In the genomic region with DNA sequence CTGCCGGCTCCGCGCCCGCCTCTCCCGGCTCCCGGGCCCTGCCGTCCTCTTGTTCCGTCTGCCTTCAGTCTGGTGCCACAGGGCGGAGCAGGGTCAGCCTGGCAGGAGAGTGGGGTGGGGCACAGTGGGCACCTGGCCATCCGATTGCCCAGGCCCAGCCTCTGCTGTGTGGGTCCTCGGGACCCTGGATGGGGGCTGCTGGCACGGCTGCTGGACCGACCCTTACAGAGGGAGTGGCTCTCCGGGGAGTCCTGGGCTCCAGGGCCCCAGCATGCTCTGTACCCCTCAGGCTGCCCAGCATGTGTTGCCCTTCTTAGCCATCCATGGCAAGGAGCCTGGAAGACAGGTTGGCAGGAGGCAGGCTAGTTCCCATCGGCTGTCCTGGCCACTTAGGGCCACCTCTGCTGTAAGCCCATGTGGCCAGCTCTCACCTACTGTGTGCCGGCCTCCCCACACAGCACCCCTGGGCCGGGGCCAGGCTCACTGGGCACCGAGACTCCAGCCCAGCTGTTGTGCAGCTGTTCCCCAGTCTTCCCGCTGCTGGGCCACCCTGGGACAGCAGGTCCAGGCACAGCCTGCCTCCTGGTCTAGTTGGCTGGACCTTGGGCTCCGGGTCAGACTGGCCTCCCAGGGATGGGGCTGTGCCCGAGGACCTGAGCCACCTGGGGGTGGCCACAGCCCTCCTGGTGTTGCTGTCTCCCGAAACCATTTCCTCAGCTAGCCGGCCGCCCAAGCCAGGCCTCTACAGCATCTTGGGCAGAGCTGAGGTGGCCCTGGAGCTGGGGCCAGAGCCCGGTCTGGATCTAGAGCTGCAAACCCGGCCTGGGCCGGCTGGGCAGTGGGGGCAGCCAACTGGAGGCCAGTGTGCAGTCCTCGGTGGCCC, we compare ENCODE assay signal across 11 cellular contexts. TPM values are rescaled to one million over a fixed set of nuclear protein-coding genes. Genes with fewer than 3 reads are reported as not detected.
DNase-seq lines count a peak whose midpoint lies in the region; ATAC-seq and TF ChIP-seq lines count a peak whose summit lies in the region.
"Had no signal": no experiment of that assay in that cellular context is flagged by ENCODE, and none has a peak within 500 bp of the region (broad histone marks: within the 10 kb centered on the region; RNA-seq: fewer than 3 reads in every experiment).

No MANE protein-coding gene starts in this region.

- CTCF ChIA-PET in IMR-90 (lab: Yijun Ruan, JAX): no interaction called here

- H4K20me1 ChIP-seq in IMR-90 (ENCODE audit: insufficient read depth, low read length): peaks cover 11% of the 10 kb centered on the region

- no peaks in the 10 kb centered on the region for H3K9me3 ChIP-seq in IMR-90 (ENCODE audit: control insufficient read depth, insufficient read depth, low read length)
- H3K9me3 ChIP-seq in lower lobe of right lung: no peaks in the 10 kb centered on the region

- H3K27ac Mint-ChIP-seq in dendritic cell treated with granulocyte-macrophage colony-stimulating factor and Interleukin-4, amounts not matched to agents 40 ng/mL and 50 ng/mL, for 4 days: peak overlapping the region; percentile 35
- H3K27ac Mint-ChIP-seq in effector memory CD8-positive, alpha-beta T cell: no peak overlapping the region
- H3K27ac Mint-ChIP-seq: activated naive CD4-positive, alpha-beta T cell treated with anti-CD3 and anti-CD28 coated beads, Interleukin-2, amount 50 U/mL, for 72 hours had no signal

- H3K4me3 ChIP-seq in IMR-90 (ENCODE audit: insufficient read depth, low read depth, low read length): no peak overlapping the region
- peak overlapping the region; percentile 36 for H3K4me3 ChIP-seq in lower lobe of right lung

- no peak for TF ChIP-seq POLR2A in IMR-90 (IDR thresholded peaks at IDR 0.05; ENCODE audit: low read depth, low read length)

- peak overlapping the region; percentile 45; the same call in 1 of the 2 replicates for H3K9ac ChIP-seq in IMR-90 (ENCODE audit: low read depth, low read length)

- peaks cover 34% of the 10 kb centered on the region for H3K9me1 ChIP-seq in IMR-90 (ENCODE audit: insufficient read depth, low read length)

- peaks cover 42% of the 10 kb centered on the region for H3K4me1 Mint-ChIP-seq in dendritic cell treated with granulocyte-macrophage colony-stimulating factor and Interleukin-4, amounts not matched to agents 40 ng/mL and 50 ng/mL, for 4 days (ENCODE audit: low read depth)
- no peaks in the 10 kb centered on the region for H3K4me1 Mint-ChIP-seq in effector memory CD8-positive, alpha-beta T cell (ENCODE audit: low read depth in 2 of 2)

- H3K4ac ChIP-seq in IMR-90 (ENCODE audit: low read depth, low read length): peak overlapping the region; percentile 98

- H2BK120ac ChIP-seq in IMR-90 (ENCODE audit: low read depth, low read length): peak overlapping the region; percentile 90

- WGBS in IMR-90 (ENCODE audit: extremely low coverage in 2 of 2, insufficient read length in 1 of 2), 2 experiments: 62% methylated on average over 8 of the region's 28 CpGs; no CpG with 5 or more reads in 1 of the 2 experiments

- H4K91ac ChIP-seq in IMR-90 (ENCODE audit: insufficient read depth, low read depth, low read length): peak overlapping the region; percentile 98

- H3K4me2 ChIP-seq in IMR-90 (ENCODE audit: low read depth, low read length): peak overlapping the region; percentile 40

- peak overlapping the region; percentile 89 for H3K23ac ChIP-seq in IMR-90 (ENCODE audit: low read depth, low read length)

- peak overlapping the region; percentile 87 for H2AK9ac ChIP-seq in IMR-90 (replicated peaks; ENCODE audit: low read depth, low read length, poor library complexity)

- no TSS peak for BruUV-seq in IMR-90 (replicated peaks; lab: Mats Ljungman, UMichigan)

- peak overlapping the region; percentile 40 to 96 for H4K8ac ChIP-seq in IMR-90 (ENCODE audit: low read depth in 2 of 2, low read length in 2 of 2)

- H2BK15ac ChIP-seq in IMR-90 (ENCODE audit: low read depth, low read length): peak overlapping the region; percentile 89; the same call in 1 of the 3 replicates

- peaks cover 54% of the 10 kb centered on the region for H3K4me1 ChIP-seq in IMR-90 (ENCODE audit: control insufficient read depth, insufficient read depth, low read length)
- H3K4me1 ChIP-seq in lower lobe of right lung: peaks cover 68% of the 10 kb centered on the region

- H3K18ac ChIP-seq in IMR-90 (ENCODE audit: low read depth, low read length): peak overlapping the region; percentile 22; the same call in 1 of the 2 replicates

- intact Hi-C loops in IMR-90 (cut with micrococcal nuclease) (no loop called here), lower lobe of right lung (cut with DNase I) (no loop called here)
- intact Hi-C loops in dendritic cell treated with granulocyte-macrophage colony-stimulating factor and Interleukin-4, amounts not matched to agents 40 ng/mL and 50 ng/mL, for 4 days (cut with micrococcal nuclease): no loop called here

- peaks cover 34 to 86% of the 10 kb centered on the region in 2 experiments for H3K79me1 ChIP-seq in IMR-90 (ENCODE audit: low read depth in 1 of 2, low read length in 2 of 2)

- peak overlapping the region; percentile 77 for H2AFZ ChIP-seq in IMR-90 (replicated peaks; ENCODE audit: low read length, poor library complexity)

- peak overlapping the region; percentile 67 for H3K27ac ChIP-seq in IMR-90 (ENCODE audit: insufficient read depth, low read length)
- peak overlapping the region; percentile 85 for H3K27ac ChIP-seq in lower lobe of right lung
- H3K27ac ChIP-seq in temporal lobe (ENCODE audit: low read depth, low read length): peak overlapping the region; percentile 84
- H3K27ac ChIP-seq: HL-60 had no signal

- dilution Hi-C loops in IMR-90 (cut with HindIII; ENCODE audit: low sequenced_read_pairs, unreplicated experiment): no loop called here

- peak overlapping the region; percentile 55 for H3K4me3 Mint-ChIP-seq in dendritic cell treated with granulocyte-macrophage colony-stimulating factor and Interleukin-4, amounts not matched to agents 40 ng/mL and 50 ng/mL, for 4 days
- H3K4me3 Mint-ChIP-seq in effector memory CD8-positive, alpha-beta T cell: no peak overlapping the region

- peak overlapping the region; percentile 20 for H3K56ac ChIP-seq in IMR-90 (ENCODE audit: extremely low read depth, insufficient read depth, low read length)

- H3K27me3 ChIP-seq in IMR-90 (ENCODE audit: control insufficient read depth, insufficient read depth, low read length) (no peaks in the 10 kb centered on the region), lower lobe of right lung (ENCODE audit: low read depth) (no peaks in the 10 kb centered on the region)

- no peak for ATAC-seq in IMR-90 (ENCODE audit: low read depth)
- peak; percentile 3 to 9 for ATAC-seq in lower lobe of right lung
- ATAC-seq in effector memory CD8-positive, alpha-beta T cell (replicated peaks): no peak
- no peak for ATAC-seq in GM21576 (IDR thresholded peaks at IDR 0.05; ENCODE audit: unreplicated experiment)
- no peak for ATAC-seq in GM18867 (IDR thresholded peaks at IDR 0.05; ENCODE audit: unreplicated experiment)
- ATAC-seq: activated naive CD4-positive, alpha-beta T cell treated with anti-CD3 and anti-CD28 coated beads, Interleukin-2, amount 50 U/mL, for 72 hours had no signal

- DNase-seq in IMR-90 (no peak), lower lobe of right lung (no peak), HuH-7.5 (ENCODE audit: low spot score) (no peak)
- DNase-seq in effector memory CD8-positive, alpha-beta T cell: no peak
- DNase-seq: GDM1 had no signal

- H3K9me3 Mint-ChIP-seq in dendritic cell treated with granulocyte-macrophage colony-stimulating factor and Interleukin-4, amounts not matched to agents 40 ng/mL and 50 ng/mL, for 4 days: no peaks in the 10 kb centered on the region
- H3K9me3 Mint-ChIP-seq in effector memory CD8-positive, alpha-beta T cell: no peaks in the 10 kb centered on the region
- H3K9me3 Mint-ChIP-seq: activated naive CD4-positive, alpha-beta T cell treated with anti-CD3 and anti-CD28 coated beads, Interleukin-2, amount 50 U/mL, for 72 hours had no signal

- peaks cover 7% of the 10 kb centered on the region for H3K36me3 Mint-ChIP-seq in dendritic cell treated with granulocyte-macrophage colony-stimulating factor and Interleukin-4, amounts not matched to agents 40 ng/mL and 50 ng/mL, for 4 days (ENCODE audit: low read depth)
- peaks cover 7% of the 10 kb centered on the region for H3K36me3 Mint-ChIP-seq in effector memory CD8-positive, alpha-beta T cell (ENCODE audit: insufficient read depth)
- H3K36me3 Mint-ChIP-seq: activated naive CD4-positive, alpha-beta T cell treated with anti-CD3 and anti-CD28 coated beads, Interleukin-2, amount 50 U/mL, for 72 hours had no signal

- peak overlapping the region; percentile 66 for H2BK5ac ChIP-seq in IMR-90 (ENCODE audit: low read depth, low read length, poor library complexity, severe bottlenecking)

- TF ChIP-seq CTCF in IMR-90 (conservative IDR thresholded peaks at IDR 0.05; ENCODE audit: low read depth, low read length) (no peak), lower lobe of right lung (IDR thresholded peaks at IDR 0.05) (no peak)

- H3K27me3 Mint-ChIP-seq in dendritic cell treated with granulocyte-macrophage colony-stimulating factor and Interleukin-4, amounts not matched to agents 40 ng/mL and 50 ng/mL, for 4 days: peaks cover 8% of the 10 kb centered on the region
- H3K27me3 Mint-ChIP-seq in effector memory CD8-positive, alpha-beta T cell: peaks cover 10 to 45% of the 10 kb centered on the region in 2 donors

- H2BK20ac ChIP-seq in IMR-90 (ENCODE audit: low read depth, low read length): peak overlapping the region; percentile 71

- H3K36me3 ChIP-seq in IMR-90 (ENCODE audit: control insufficient read depth, insufficient read depth, low read length): no peaks in the 10 kb centered on the region
- H3K36me3 ChIP-seq in lower lobe of right lung: no peaks in the 10 kb centered on the region

- in situ Hi-C loops in IMR-90 (cut with MboI; ENCODE audit: low sequenced_read_pairs): no loop called here

- H4K5ac ChIP-seq in IMR-90 (ENCODE audit: low read depth, low read length): peak overlapping the region; percentile 69

- POLR2A ChIA-PET in IMR-90 (lab: Charles Lee; ENCODE audit: unreplicated experiment): no interaction called here

- H2AK5ac ChIP-seq in IMR-90 (ENCODE audit: low read depth, low read length): peak overlapping the region; percentile 98

- TF ChIP-seq RAD21 in IMR-90 (IDR thresholded peaks at IDR 0.05; ENCODE audit: low read length): no peak

- peak overlapping the region; percentile 83 for H3K14ac ChIP-seq in IMR-90 (replicated peaks; ENCODE audit: low read depth, low read length)

RNA-seq across cellular contexts. Expression of a gene that starts 24.9 kb away (rescaled TPM):
- total RNA-seq in IMR-90 (2012; rRNA removed) (0.36 and 0.83 TPM in 2 replicates), lower lobe of right lung (19.9 TPM), temporal lobe (16.7 TPM)
- polyA plus RNA-seq in IMR-90 (2012; rRNA removed): 7.8 and 8.1 TPM in 2 replicates
- polyA plus RNA-seq in IMR-90 (2012; cell fraction: cytosol; rRNA removed): 4.4 and 5.5 TPM in 2 replicates
- 24.1 and 56.3 TPM in 2 replicates for polyA plus RNA-seq in IMR-90 (2012; cell fraction: nucleus; rRNA removed; ENCODE audit: low replicate concordance)

Comparison
In these comparisons a context has a peak if more than half of its experiments do, and no peak if none do; other contexts are left out.
1. ATAC-seq: peak in lower lobe of right lung (2 of 2); none in IMR-90 (single experiment), effector memory CD8-positive, alpha-beta T cell (single experiment), GM21576 (single experiment) and GM18867 (single experiment).
2. Peak in every context shown above with its lines, with median percentiles within 50 percentile points of each other: H3K27ac ChIP-seq.